28 cellular contexts compared by ENCODE assay signal in genomic region chr18:21664069-21664468, GRCh38.
"Had no signal": no experiment of that assay in that cellular context is flagged by ENCODE, and none has a peak within 500 bp of the region (broad histone marks: within the 10 kb centered on the region; RNA-seq: fewer than 3 reads in every experiment).

No MANE protein-coding gene starts in this region.

- ATAC-seq: activated naive CD8-positive, alpha-beta T cell treated with anti-CD3 and anti-CD28 coated beads, Interleukin-2, amount 50 U/mL, for 24 hours; left lung; lower lobe of right lung; natural killer cell; T-cell had no signal

- H3K36me3 Mint-ChIP-seq: natural killer cell had no signal

- FAIRE-seq: bronchial epithelial cell, urothelium cell line had no signal

- H3K9me3 ChIP-seq: esophagus squamous epithelium, heart right ventricle, left lung, lower lobe of right lung, sigmoid colon, testis had no signal

- H3K9me3 Mint-ChIP-seq: activated naive CD4-positive, alpha-beta T cell treated with anti-CD3 and anti-CD28 coated beads, Interleukin-2, amount 50 U/mL, for 24 hours; activated naive CD8-positive, alpha-beta T cell treated with anti-CD3 and anti-CD28 coated beads, Interleukin-2, amount 50 U/mL, for 24 hours; central memory CD8-positive, alpha-beta T cell; natural killer cell; T-cell had no signal

- H3K27me3 ChIP-seq: esophagus squamous epithelium, heart right ventricle, left lung, sigmoid colon, testis had no signal

- H3K4me3 ChIP-seq: esophagus squamous epithelium, heart right ventricle, left lung, lower lobe of right lung, sigmoid colon, smooth muscle cell, testis had no signal

- H3K27me3 Mint-ChIP-seq: activated naive CD4-positive, alpha-beta T cell treated with anti-CD3 and anti-CD28 coated beads, Interleukin-2, amount 50 U/mL, for 24 hours; activated naive CD8-positive, alpha-beta T cell treated with anti-CD3 and anti-CD28 coated beads, Interleukin-2, amount 50 U/mL, for 24 hours; central memory CD8-positive, alpha-beta T cell; progenitor cell of endocrine pancreas; T-cell had no signal

- H3K4me2 ChIP-seq: smooth muscle cell had no signal

- H3K36me3 ChIP-seq: sigmoid colon had no signal

- H3K4me1 ChIP-seq: heart right ventricle, left lung, lower lobe of right lung, sigmoid colon, testis had no signal

- DNase-seq: activated CD4-positive, alpha-beta T cell treated with anti-CD3 and anti-CD28 coated beads for 48 hours; activated CD4-positive, alpha-beta T cell treated with anti-CD3 and anti-CD28 coated beads, Interleukin-2, amount 50 U/mL, for 48 hours; activated CD8-positive, alpha-beta memory T cell treated with anti-CD3 and anti-CD28 coated beads, Interleukin-2, amount 50 U/mL, for 4 hours; activated naive CD8-positive, alpha-beta T cell treated with anti-CD3 and anti-CD28 coated beads, Interleukin-2, amount 50 U/mL, for 24 hours; activated T-cell treated with anti-CD3 and anti-CD28 coated beads, Interleukin-2, amount 50 U/mL, for 1 hour; dermis blood vessel endothelial cell; effector CD4-positive, alpha-beta T cell; esophagus squamous epithelium; foreskin melanocyte; heart right ventricle; left lung; lower lobe of right lung; mesenchymal stem cell; natural killer cell; retina; sigmoid colon; stimulated activated CD4-positive, alpha-beta T cell treated with anti-CD3 and anti-CD28 coated beads, Interleukin-2, amount 100 ng/mL, for 24 hours; stimulated activated naive CD4-positive, alpha-beta T cell treated with Interleukin-2 at 50 U/mL for 16 hours; T-cell; trophoblast cell had no signal

- H3K4me1 Mint-ChIP-seq: activated naive CD4-positive, alpha-beta T cell treated with anti-CD3 and anti-CD28 coated beads, Interleukin-2, amount 50 U/mL, for 24 hours; activated naive CD8-positive, alpha-beta T cell treated with anti-CD3 and anti-CD28 coated beads, Interleukin-2, amount 50 U/mL, for 24 hours; central memory CD8-positive, alpha-beta T cell; T-cell had no signal

- H3K4me3 Mint-ChIP-seq: activated naive CD4-positive, alpha-beta T cell treated with anti-CD3 and anti-CD28 coated beads, Interleukin-2, amount 50 U/mL, for 24 hours; activated naive CD8-positive, alpha-beta T cell treated with anti-CD3 and anti-CD28 coated beads, Interleukin-2, amount 50 U/mL, for 24 hours; central memory CD8-positive, alpha-beta T cell; natural killer cell; T-cell had no signal

- H3K27ac ChIP-seq: epithelial cell of prostate, esophagus squamous epithelium, left lung, lower lobe of right lung, sigmoid colon, testis had no signal

- H3K27ac Mint-ChIP-seq: activated naive CD4-positive, alpha-beta T cell treated with anti-CD3 and anti-CD28 coated beads, Interleukin-2, amount 50 U/mL, for 24 hours; activated naive CD8-positive, alpha-beta T cell treated with anti-CD3 and anti-CD28 coated beads, Interleukin-2, amount 50 U/mL, for 24 hours; natural killer cell; progenitor cell of endocrine pancreas; T-cell had no signal
